ENCODE assay signal across 8 cellular contexts in genomic region chr5:93582677-93583524, GRCh38. TPM values are rescaled to one million over a fixed set of nuclear protein-coding genes. Genes with fewer than 3 reads are reported as not detected.
DNase-seq lines count a peak whose midpoint lies in the region; ATAC-seq and TF ChIP-seq lines count a peak whose summit lies in the region.

TSS of gene NR2F1 (plus strand) at chr5:93583222. CDS start at chr5:93585024, 1,802 bp downstream.

- H3K9me3 ChIP-seq in stomach: peaks cover 0 to 6% (median 2%) of the 10 kb centered on the region in 4 donors

- no TSS peak for BruUV-seq in MCF 10A (replicated peaks; lab: Mats Ljungman, UMichigan)

- no peak for TF ChIP-seq EP300 in stomach (IDR thresholded peaks at IDR 0.05)

- no peaks in the 10 kb centered on the region for H3K9me3 Mint-ChIP-seq in MCF 10A (ENCODE audit: unreplicated experiment)

- H3K4me1 Mint-ChIP-seq in MCF 10A (ENCODE audit: insufficient read depth, unreplicated experiment): peaks cover 11% of the 10 kb centered on the region

- intact Hi-C loops in MCF 10A (cut with micrococcal nuclease): loop anchor here (2.0 to 10.0 kb wide), 7 partner anchors 24 to 1271 kb away; no protein-coding TSS in a partner anchor
- intact Hi-C loops in stomach (cut with DNase I; ENCODE audit: low total_unique reads): no loop called here

- H3K27ac Mint-ChIP-seq in MCF 10A (ENCODE audit: low read depth, unreplicated experiment): no peak within 1 kb of the TSS

- CTCF ChIA-PET in MCF 10A (lab: Yijun Ruan, JAX): interaction anchor here (0.5 to 2.6 kb wide), 23 partner anchors 11 to 1739 kb away, joined by 3 to 16 read pairs (median 3); no protein-coding TSS in a partner anchor

- H3K4me3 Mint-ChIP-seq in MCF 10A (ENCODE audit: unreplicated experiment): no peak within 1 kb of the TSS

- POLR2A ChIA-PET in MCF 10A (lab: Yijun Ruan, JAX): interaction anchor here (0.6 to 1.3 kb wide), 7 partner anchors 206 to 1250 kb away, joined by 3 to 5 read pairs (median 3); no protein-coding TSS in a partner anchor

- no peak for ATAC-seq in HG03520 (IDR thresholded peaks at IDR 0.05; ENCODE audit: unreplicated experiment)
- no peak for ATAC-seq in HG03521 (IDR thresholded peaks at IDR 0.05; ENCODE audit: unreplicated experiment)

- H3K27me3 ChIP-seq in kidney epithelial cell (ENCODE audit: control insufficient read depth, insufficient read depth, low read length): no peaks in the 10 kb centered on the region
- H3K27me3 ChIP-seq in stomach: peaks cover 0 to 98% (median 84%) of the 10 kb centered on the region in 3 donors

- DNase-seq in DMS153 (lab: John Stamatoyannopoulos, UW): peak; percentile 89
- DNase-seq in HS-5 (ENCODE audit: low read depth): peak; percentile 87
- DNase-seq in NCI-H82 (lab: John Stamatoyannopoulos, UW): peak; percentile 84
- peak; percentile 92 for DNase-seq in MCF 10A (ENCODE audit: unreplicated experiment)
- peak; percentile 91 for DNase-seq in kidney epithelial cell (ENCODE audit: low read depth)
- peak; percentile 47 for DNase-seq in stomach

- no peaks in the 10 kb centered on the region for H3K36me3 Mint-ChIP-seq in MCF 10A (ENCODE audit: insufficient read depth, unreplicated experiment)

- no peaks in the 10 kb centered on the region for H3K27me3 Mint-ChIP-seq in MCF 10A (ENCODE audit: insufficient read depth, unreplicated experiment)

- TF ChIP-seq CTCF in MCF 10A (IDR thresholded peaks at IDR 0.05; ENCODE audit: unreplicated experiment): no peak
- TF ChIP-seq CTCF in kidney epithelial cell (IDR thresholded peaks at IDR 0.05; ENCODE audit: insufficient read depth, low read length, poor library complexity, severe bottlenecking): no peak
- peak in 5 of 7 experiments; percentile 44 to 94 (median 87) for TF ChIP-seq CTCF in stomach (IDR thresholded peaks at IDR 0.05)

- peaks cover 27 to 52% (median 42%) of the 10 kb centered on the region in 4 donors for H3K4me1 ChIP-seq in stomach

- H3K27ac ChIP-seq in stomach: peak within 1 kb of the TSS; percentile 36 to 95 (median 88)

- 3 to 6% (median 4%) methylated on average over 20 to 21 of the region's 21 CpGs for WGBS in stomach, 5 donors

- TF ChIP-seq POLR2A in stomach (IDR thresholded peaks at IDR 0.05): no peak

- H3K36me3 ChIP-seq in kidney epithelial cell (ENCODE audit: control insufficient read depth, insufficient read depth, low read length) (no peaks in the 10 kb centered on the region), stomach (peaks cover 0 to 6% (median 0%) of the 10 kb centered on the region in 4 donors)

- peak within 1 kb of the TSS; percentile 77 for H3K4me3 ChIP-seq in kidney epithelial cell (ENCODE audit: low read depth, low read length)
- peak within 1 kb of the TSS; percentile 52 to 81 (median 62) for H3K4me3 ChIP-seq in stomach

RNA-seq across cellular contexts. Expression of gene NR2F1, which starts in this region (rescaled TPM):
- total RNA-seq in MCF 10A (2022): 1.4 and 1.7 TPM in 2 replicates
- 12.8 and 13.2 TPM in 2 replicates for total RNA-seq in kidney epithelial cell
- 100 to 1,000 TPM in 1 of 5 donors, 10 to 100 TPM in 3, under 1 TPM in 1; 0.87 to 115 (median 20.4) TPM for total RNA-seq in stomach
- polyA plus RNA-seq in stomach: 10 to 100 TPM; 10.7 to 25.7 (median 24.3) TPM

Comparison
In these comparisons a context has a peak if more than half of its experiments do, and no peak if none do; other contexts are left out.
1. CTCF ChIP-seq: peak in stomach (5 of 7); none in MCF 10A (single experiment) and kidney epithelial cell (single experiment).
2. Peak in every context shown above with its lines, with median percentiles within 50 percentile points of each other: DNase-seq.